Comparison of ENCODE assay signal across 32 cellular contexts in the genomic region with DNA sequence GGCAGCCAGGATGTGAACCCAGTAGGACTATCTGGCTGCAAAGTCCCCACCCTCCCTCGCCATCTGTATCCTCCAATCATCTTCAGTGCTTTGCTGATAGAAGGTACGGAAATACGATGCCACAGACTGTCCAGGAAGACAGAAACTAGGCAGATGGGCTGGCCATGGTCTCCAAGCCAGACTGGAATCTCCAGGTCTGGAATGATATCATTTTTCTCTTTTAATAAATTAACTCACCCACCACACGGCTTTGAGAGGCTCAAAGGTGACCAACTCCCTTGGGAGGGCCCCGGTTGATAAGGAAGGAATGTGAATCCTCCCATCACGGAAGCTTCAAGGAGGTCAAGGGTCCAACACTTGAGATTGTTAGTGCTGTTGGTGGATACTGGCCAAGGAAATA. TPM values are rescaled to one million over a fixed set of nuclear protein-coding genes. Genes with fewer than 3 reads are reported as not detected.
A peak's percentile ranks its signal among the peaks of the same experiment; 100 is the strongest.
DNase-seq lines count a peak whose midpoint lies in the region; ATAC-seq and TF ChIP-seq lines count a peak whose summit lies in the region.
"Had no signal": no experiment of that assay in that cellular context is flagged by ENCODE, and none has a peak within 500 bp of the region (broad histone marks: within the 10 kb centered on the region; RNA-seq: fewer than 3 reads in every experiment).

No MANE protein-coding gene starts in this region.

- DNase-seq in NCI-H748 (lab: John Stamatoyannopoulos, UW; ENCODE audit: unreplicated experiment) (peak; percentile 22), NCI-H748 treated with DMSO at 0.1 percent for 48 hours (lab: John Stamatoyannopoulos, UW) (no peak), body of pancreas (no peak), mesothelial cell of epicardium (ENCODE audit: low spot score in 2 of 2, unreplicated experiment in 2 of 2) (no peak), upper lobe of right lung (no peak), HFFc6 (no peak), ACHN (no peak)
- DNase-seq: 8988T; activated CD4-positive, alpha-beta memory T cell treated with anti-CD3 and anti-CD28 coated beads for 36 hours; activated CD4-positive, alpha-beta T cell treated with anti-CD3 and anti-CD28 coated beads for 1 hour; activated CD8-positive, alpha-beta memory T cell treated with anti-CD3 and anti-CD28 coated beads, Interleukin-2, amount 50 U/mL, for 4 hours; activated naive CD4-positive, alpha-beta T cell; CD4-positive, CD25-positive, alpha-beta regulatory T cell; head of caudate nucleus; KBM-7; kidney; NCI-H1105; NCI-H187 treated with DMSO at 0.1 percent for 48 hours; NCI-H524 treated with DMSO at 0.1 percent for 48 hours; right lobe of liver; SHP77 treated with DMSO at 0.1 percent for 48 hours; stimulated activated CD4-positive, alpha-beta T cell treated with anti-CD3 and anti-CD28 coated beads, Interleukin-12 subunit alpha, Interleukin-12 subunit beta, amount 100 ng/mL, for 4 hours; stimulated activated CD4-positive, alpha-beta T cell treated with anti-CD3 and anti-CD28 coated beads, Interleukin-2, amount 100 ng/mL, for 48 hours; stomach; thyroid gland had no signal

- H3K9me3 ChIP-seq in body of pancreas: no peaks in the 10 kb centered on the region
- no peaks in the 10 kb centered on the region for H3K9me3 ChIP-seq in upper lobe of right lung
- H3K9me3 ChIP-seq: neutrophil, prostate gland, right lobe of liver, stomach, thyroid gland had no signal

- peak; percentile 43 for ATAC-seq in body of pancreas
- peak; percentile 34 for ATAC-seq in upper lobe of right lung
- ATAC-seq in HG03469 (IDR thresholded peaks at IDR 0.05; ENCODE audit: unreplicated experiment): no peak
- ATAC-seq: esophagus mucosa, right lobe of liver had no signal

- H3K27me3 Mint-ChIP-seq in mesothelial cell of epicardium (ENCODE audit: low read depth) (no peaks in the 10 kb centered on the region), HFFc6 (ENCODE audit: insufficient read depth) (peaks cover 8% of the 10 kb centered on the region)

- intact Hi-C loops in body of pancreas (cut with DNase I): no loop called here
- intact Hi-C loops in upper lobe of right lung (cut with DNase I): no loop called here

- TF ChIP-seq CTCF in body of pancreas (IDR thresholded peaks at IDR 0.05) (no peak), mesothelial cell of epicardium (IDR thresholded peaks at IDR 0.05; ENCODE audit: unreplicated experiment) (no peak), upper lobe of right lung (IDR thresholded peaks at IDR 0.05) (no peak), HFFc6 (IDR thresholded peaks at IDR 0.05) (no peak)

- H3K27ac ChIP-seq in body of pancreas (no peak overlapping the region), upper lobe of right lung (no peak overlapping the region)
- H3K27ac ChIP-seq: neutrophil, prostate gland, right lobe of liver, stomach, thyroid gland had no signal

- WGBS in body of pancreas, 2 donors: 53 to 55% methylated on average over 6 of the region's 6 CpGs

- H3K4me1 Mint-ChIP-seq in mesothelial cell of epicardium: peaks cover 7% of the 10 kb centered on the region
- H3K4me1 Mint-ChIP-seq in HFFc6 (ENCODE audit: low read depth): peaks cover 8% of the 10 kb centered on the region; the same call in 1 of the 2 replicates
- H3K4me1 Mint-ChIP-seq: CD4-positive, CD25-positive, alpha-beta regulatory T cell; central memory CD8-positive, alpha-beta T cell had no signal

- H3K4me3 ChIP-seq in body of pancreas (no peak overlapping the region), upper lobe of right lung (no peak overlapping the region)
- H3K4me3 ChIP-seq: prostate gland, right lobe of liver, stomach, thyroid gland had no signal

- in situ Hi-C loops in ACHN (cut with HindIII; ENCODE audit: low pct_ligation_motif_present, low pct_unique_long_range_greater_than_20kb, low sequenced_read_pairs): no loop called here

- H3K4me3 Mint-ChIP-seq in mesothelial cell of epicardium: no peak overlapping the region
- no peak overlapping the region for H3K4me3 Mint-ChIP-seq in HFFc6
- H3K4me3 Mint-ChIP-seq: activated CD4-positive, alpha-beta memory T cell treated with anti-CD3 and anti-CD28 coated beads for 36 hours; CD4-positive, CD25-positive, alpha-beta regulatory T cell; central memory CD8-positive, alpha-beta T cell; dendritic cell treated with granulocyte-macrophage colony-stimulating factor and Interleukin-4, amounts not matched to agents 40 ng/mL and 50 ng/mL, for 4 days had no signal

- H3K36me3 Mint-ChIP-seq in mesothelial cell of epicardium (peaks cover 25% of the 10 kb centered on the region), HFFc6 (ENCODE audit: low read depth) (peaks cover 21% of the 10 kb centered on the region)
- H3K36me3 Mint-ChIP-seq: activated CD4-positive, alpha-beta memory T cell treated with anti-CD3 and anti-CD28 coated beads for 36 hours; CD4-positive, CD25-positive, alpha-beta regulatory T cell had no signal

- no peak for TF ChIP-seq POLR2A in body of pancreas (IDR thresholded peaks at IDR 0.05)

- H3K36me3 ChIP-seq in body of pancreas (replicated peaks in 1 of 2; ENCODE audit: insufficient read depth in 1 of 2, low read depth in 2 of 2): no peaks in the 10 kb centered on the region
- H3K36me3 ChIP-seq in upper lobe of right lung: no peaks in the 10 kb centered on the region
- H3K36me3 ChIP-seq: neutrophil, prostate gland, right lobe of liver had no signal

- no peaks in the 10 kb centered on the region for H3K4me1 ChIP-seq in body of pancreas
- H3K4me1 ChIP-seq in upper lobe of right lung: no peaks in the 10 kb centered on the region
- H3K4me1 ChIP-seq: prostate gland, right lobe of liver, thyroid gland had no signal

- H3K27me3 ChIP-seq in body of pancreas (no peaks in the 10 kb centered on the region), upper lobe of right lung (no peaks in the 10 kb centered on the region)
- H3K27me3 ChIP-seq: right lobe of liver, thyroid gland had no signal

- H3K27ac Mint-ChIP-seq in mesothelial cell of epicardium: peak overlapping the region; percentile 30
- no peak overlapping the region for H3K27ac Mint-ChIP-seq in HFFc6
- H3K27ac Mint-ChIP-seq: activated CD4-positive, alpha-beta memory T cell treated with anti-CD3 and anti-CD28 coated beads for 36 hours; CD4-positive, CD25-positive, alpha-beta regulatory T cell; dendritic cell treated with granulocyte-macrophage colony-stimulating factor and Interleukin-4, amounts not matched to agents 40 ng/mL and 50 ng/mL, for 4 days had no signal

- peaks cover 10% of the 10 kb centered on the region for H3K9me3 Mint-ChIP-seq in mesothelial cell of epicardium
- no peaks in the 10 kb centered on the region for H3K9me3 Mint-ChIP-seq in HFFc6
- H3K9me3 Mint-ChIP-seq: activated CD4-positive, alpha-beta memory T cell treated with anti-CD3 and anti-CD28 coated beads for 36 hours; central memory CD8-positive, alpha-beta T cell; dendritic cell treated with granulocyte-macrophage colony-stimulating factor and Interleukin-4, amounts not matched to agents 40 ng/mL and 50 ng/mL, for 4 days had no signal

RNA-seq across cellular contexts. Expression of a gene that starts 16.3 kb away (rescaled TPM):
- total RNA-seq in body of pancreas: not detected
- total RNA-seq in mesothelial cell of epicardium: 10.4 to 12.5 TPM (median 10.9 TPM) in 3 replicates
- total RNA-seq in upper lobe of right lung: not detected
- 10 to 100 TPM; 41.5 to 67.8 (median 59.2) TPM for total RNA-seq in HFFc6 (2021; fragmentation: NEBNext Ultra II Directional; extraction: Animal tissue kit (Norgen Biotek cat#: 25700))
- total RNA-seq: activated CD4-positive, alpha-beta memory T cell treated with anti-CD3 and anti-CD28 coated beads for 36 hours; CD4-positive, CD25-positive, alpha-beta regulatory T cell; T-helper 2 cell treated with Interferon-gamma antibody and Interleukin-4, amounts not matched to agents 100 ng/mL and 5 ng/mL, for 36 hours had no signal

RNA-seq across cellular contexts. Expression of a gene that starts 35.1 kb away (rescaled TPM):
- total RNA-seq in body of pancreas (10 to 100 TPM in 1 of 2 donors, 1 to 10 TPM in 1; 9.6 to 11.4 TPM), mesothelial cell of epicardium (10.1 to 11.5 TPM (median 11.3 TPM) in 3 replicates), upper lobe of right lung (1.5 TPM)
- total RNA-seq in HFFc6 (2021; fragmentation: NEBNext Ultra II Directional; extraction: Animal tissue kit (Norgen Biotek cat#: 25700)): 10 to 100 TPM in 1 of 6 experiments, 1 to 10 TPM in 5; 5.8 to 11.2 (median 9.1) TPM
- total RNA-seq: CD4-positive, CD25-positive, alpha-beta regulatory T cell; T-helper 2 cell treated with Interferon-gamma antibody and Interleukin-4, amounts not matched to agents 100 ng/mL and 5 ng/mL, for 36 hours had no signal
